ENCODE assay signal across 1 cellular context in the genomic region with DNA sequence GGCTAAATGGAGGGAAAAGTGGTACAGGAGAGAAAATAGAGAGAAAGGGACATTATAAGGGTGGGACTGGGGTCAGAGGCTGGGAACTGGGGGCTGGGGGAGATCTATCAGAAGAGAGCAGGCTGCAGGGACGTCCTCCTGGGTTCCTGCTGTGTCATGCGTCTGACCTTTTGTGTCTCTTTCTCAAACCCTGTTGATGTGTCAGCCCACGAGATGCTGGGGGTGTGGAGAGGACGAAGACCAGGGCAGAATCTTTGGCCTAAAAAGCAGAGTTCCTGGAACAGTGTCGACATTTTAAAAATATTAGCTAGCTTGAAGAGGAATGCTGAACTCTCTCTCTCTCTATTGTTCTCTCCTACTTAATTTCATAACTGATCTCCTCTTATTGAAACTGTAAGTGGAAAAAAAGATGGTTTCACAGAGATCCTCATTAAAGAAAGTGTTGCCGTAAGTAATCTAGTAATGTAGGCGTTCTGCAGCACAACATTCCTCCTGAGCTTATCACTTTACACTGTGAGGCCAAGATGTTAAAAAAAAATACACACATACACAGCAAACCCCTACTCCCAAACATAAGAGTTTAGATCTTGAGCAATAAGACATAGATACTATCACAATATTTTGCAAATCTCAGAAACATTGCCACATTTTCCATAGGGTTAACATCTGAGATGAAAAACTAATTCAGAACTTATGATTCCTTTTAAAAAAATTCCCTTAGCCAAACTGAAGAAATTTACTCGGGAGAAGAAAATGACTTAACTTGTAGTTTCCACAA.
TF ChIP-seq lines count a peak whose summit lies in the region.

No MANE protein-coding gene starts in this region.

TF ChIP-seq in K562, 482 proteins besides CTCF, POLR2A, EP300 and RAD21 (continued from another document and continues in another):
- TF ChIP-seq ZFX (CRISPR knock-in tag; IDR thresholded peaks at IDR 0.05) (peak; percentile 34; the same call in 1 of the 2 replicates), ERF (CRISPR knock-in tag; IDR thresholded peaks at IDR 0.05) (0 out of 2 replicates have a peak, but pooled peaks have one; percentile 25), ZNF239 (CRISPR knock-in tag; IDR thresholded peaks at IDR 0.05) (no peak), ZC3H8 (IDR thresholded peaks at IDR 0.05) (0 out of 2 replicates have a peak, but pooled peaks have one; percentile 18), TEAD4 (IDR thresholded peaks at IDR 0.05; ENCODE audit: low read length) (no peak), TEAD4 (CRISPR knock-in tag; IDR thresholded peaks at IDR 0.05; ENCODE audit: borderline replicate concordance) (no peak), DNMT1 (IDR thresholded peaks at IDR 0.05) (no peak), TRIM24 (IDR thresholded peaks at IDR 0.05) (peak in 1 of 2 experiments; percentile 33; a peak in 2 of 4 replicates), ESRRB (CRISPR knock-in tag; IDR thresholded peaks at IDR 0.05; ENCODE audit: borderline replicate concordance) (no peak), HNRNPLL (IDR thresholded peaks at IDR 0.05; ENCODE audit: low read depth, low read length, poor library complexity, severe bottlenecking) (no peak), ELF2 (CRISPR knock-in tag; IDR thresholded peaks at IDR 0.05) (no peak), RBM15 (IDR thresholded peaks at IDR 0.05; ENCODE audit: insufficient read depth, low read length) (no peak), CBX8 (IDR thresholded peaks at IDR 0.05; ENCODE audit: borderline replicate concordance, extremely low read depth, low read depth, low read length, poor library complexity, severe bottlenecking) (no peak), CXXC5 (CRISPR knock-in tag; IDR thresholded peaks at IDR 0.05) (peak; percentile 76), CCAR2 (IDR thresholded peaks at IDR 0.05; ENCODE audit: low read depth, low read length) (no peak), ZNF347 (CRISPR knock-in tag; IDR thresholded peaks at IDR 0.05; ENCODE audit: low read depth) (no peak), ZNF668 (CRISPR knock-in tag; IDR thresholded peaks at IDR 0.05) (peak; percentile 15; the same call in 1 of the 2 replicates), SRF (CRISPR knock-in tag; IDR thresholded peaks at IDR 0.05) (no peak), ZNF75A (CRISPR knock-in tag; IDR thresholded peaks at IDR 0.05) (no peak)
- TF ChIP-seq, protein P1, sequence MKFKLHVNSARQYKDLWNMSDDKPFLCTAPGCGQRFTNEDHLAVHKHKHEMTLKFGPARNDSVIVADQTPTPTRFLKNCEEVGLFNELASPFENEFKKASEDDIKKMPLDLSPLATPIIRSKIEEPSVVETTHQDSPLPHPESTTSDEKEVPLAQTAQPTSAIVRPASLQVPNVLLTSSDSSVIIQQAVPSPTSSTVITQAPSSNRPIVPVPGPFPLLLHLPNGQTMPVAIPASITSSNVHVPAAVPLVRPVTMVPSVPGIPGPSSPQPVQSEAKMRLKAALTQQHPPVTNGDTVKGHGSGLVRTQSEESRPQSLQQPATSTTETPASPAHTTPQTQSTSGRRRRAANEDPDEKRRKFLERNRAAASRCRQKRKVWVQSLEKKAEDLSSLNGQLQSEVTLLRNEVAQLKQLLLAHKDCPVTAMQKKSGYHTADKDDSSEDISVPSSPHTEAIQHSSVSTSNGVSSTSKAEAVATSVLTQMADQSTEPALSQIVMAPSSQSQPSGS (CRISPR knock-in tag; IDR thresholded peaks at IDR 0.05), result no peak
- TF ChIP-seq, protein P2, sequence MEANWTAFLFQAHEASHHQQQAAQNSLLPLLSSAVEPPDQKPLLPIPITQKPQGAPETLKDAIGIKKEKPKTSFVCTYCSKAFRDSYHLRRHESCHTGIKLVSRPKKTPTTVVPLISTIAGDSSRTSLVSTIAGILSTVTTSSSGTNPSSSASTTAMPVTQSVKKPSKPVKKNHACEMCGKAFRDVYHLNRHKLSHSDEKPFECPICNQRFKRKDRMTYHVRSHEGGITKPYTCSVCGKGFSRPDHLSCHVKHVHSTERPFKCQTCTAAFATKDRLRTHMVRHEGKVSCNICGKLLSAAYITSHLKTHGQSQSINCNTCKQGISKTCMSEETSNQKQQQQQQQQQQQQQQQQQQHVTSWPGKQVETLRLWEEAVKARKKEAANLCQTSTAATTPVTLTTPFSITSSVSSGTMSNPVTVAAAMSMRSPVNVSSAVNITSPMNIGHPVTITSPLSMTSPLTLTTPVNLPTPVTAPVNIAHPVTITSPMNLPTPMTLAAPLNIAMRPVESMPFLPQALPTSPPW (CRISPR knock-in tag; IDR thresholded peaks at IDR 0.05), result no peak
- TF ChIP-seq, protein P3, sequence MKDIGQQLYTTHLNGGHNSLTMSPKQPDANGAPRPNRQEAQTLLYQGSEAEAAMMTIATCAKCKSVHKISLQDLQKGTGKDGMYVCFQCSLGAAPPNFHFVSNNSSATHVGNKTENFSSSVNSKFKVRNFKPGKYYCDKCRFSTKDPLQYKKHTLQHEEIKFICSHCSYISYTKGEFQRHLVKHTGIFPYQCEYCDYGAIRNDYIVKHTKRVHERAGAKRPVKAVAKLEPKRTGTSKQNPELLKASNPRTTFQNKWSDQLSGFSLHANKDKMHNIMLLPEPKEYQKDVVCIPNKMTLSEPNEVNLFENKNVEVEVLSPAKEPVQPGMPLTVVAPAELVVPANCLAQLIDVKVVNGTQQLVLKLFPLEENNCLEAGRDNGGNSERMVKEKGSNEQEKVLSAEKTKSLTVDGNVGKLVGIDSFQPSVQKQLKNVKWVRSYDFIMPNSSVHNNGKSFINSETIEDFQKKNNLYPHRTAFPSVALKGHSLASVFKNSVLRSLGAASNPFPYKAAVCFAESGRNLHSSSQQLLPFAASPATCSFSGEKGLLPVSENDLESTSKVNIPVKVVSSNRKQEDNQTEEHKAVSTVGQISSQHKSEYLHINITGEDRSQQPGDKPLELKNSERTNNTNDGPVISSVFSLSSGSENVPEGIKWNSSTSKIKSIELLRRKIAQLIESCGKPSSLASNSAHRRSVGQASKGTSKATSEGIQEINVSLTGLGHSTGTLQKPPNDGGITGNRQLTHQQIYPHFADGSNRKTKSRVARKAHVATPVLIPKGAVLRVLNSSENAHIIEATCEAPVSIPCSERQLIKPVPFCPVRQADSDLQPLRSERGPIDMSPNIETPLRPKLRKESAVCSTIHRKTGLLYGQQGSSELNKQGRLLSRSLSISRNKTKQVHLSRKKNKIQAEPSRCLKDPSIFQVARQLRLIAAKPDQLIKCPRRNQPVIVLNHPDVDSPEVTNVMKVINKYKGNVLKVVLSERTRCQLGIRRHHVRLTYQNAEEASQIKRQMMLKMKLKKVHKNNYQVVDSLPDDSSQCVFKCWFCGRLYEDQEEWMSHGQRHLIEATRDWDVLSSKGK (CRISPR knock-in tag; IDR thresholded peaks at IDR 0.05), result no peak
- TF ChIP-seq, protein P4, sequence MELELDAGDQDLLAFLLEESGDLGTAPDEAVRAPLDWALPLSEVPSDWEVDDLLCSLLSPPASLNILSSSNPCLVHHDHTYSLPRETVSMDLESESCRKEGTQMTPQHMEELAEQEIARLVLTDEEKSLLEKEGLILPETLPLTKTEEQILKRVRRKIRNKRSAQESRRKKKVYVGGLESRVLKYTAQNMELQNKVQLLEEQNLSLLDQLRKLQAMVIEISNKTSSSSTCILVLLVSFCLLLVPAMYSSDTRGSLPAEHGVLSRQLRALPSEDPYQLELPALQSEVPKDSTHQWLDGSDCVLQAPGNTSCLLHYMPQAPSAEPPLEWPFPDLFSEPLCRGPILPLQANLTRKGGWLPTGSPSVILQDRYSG (tag; conservative IDR thresholded peaks at IDR 0.05; ENCODE audit: low read depth), result 0 out of 2 replicates have a peak, but pooled peaks have one; percentile 33
- TF ChIP-seq, protein P5, sequence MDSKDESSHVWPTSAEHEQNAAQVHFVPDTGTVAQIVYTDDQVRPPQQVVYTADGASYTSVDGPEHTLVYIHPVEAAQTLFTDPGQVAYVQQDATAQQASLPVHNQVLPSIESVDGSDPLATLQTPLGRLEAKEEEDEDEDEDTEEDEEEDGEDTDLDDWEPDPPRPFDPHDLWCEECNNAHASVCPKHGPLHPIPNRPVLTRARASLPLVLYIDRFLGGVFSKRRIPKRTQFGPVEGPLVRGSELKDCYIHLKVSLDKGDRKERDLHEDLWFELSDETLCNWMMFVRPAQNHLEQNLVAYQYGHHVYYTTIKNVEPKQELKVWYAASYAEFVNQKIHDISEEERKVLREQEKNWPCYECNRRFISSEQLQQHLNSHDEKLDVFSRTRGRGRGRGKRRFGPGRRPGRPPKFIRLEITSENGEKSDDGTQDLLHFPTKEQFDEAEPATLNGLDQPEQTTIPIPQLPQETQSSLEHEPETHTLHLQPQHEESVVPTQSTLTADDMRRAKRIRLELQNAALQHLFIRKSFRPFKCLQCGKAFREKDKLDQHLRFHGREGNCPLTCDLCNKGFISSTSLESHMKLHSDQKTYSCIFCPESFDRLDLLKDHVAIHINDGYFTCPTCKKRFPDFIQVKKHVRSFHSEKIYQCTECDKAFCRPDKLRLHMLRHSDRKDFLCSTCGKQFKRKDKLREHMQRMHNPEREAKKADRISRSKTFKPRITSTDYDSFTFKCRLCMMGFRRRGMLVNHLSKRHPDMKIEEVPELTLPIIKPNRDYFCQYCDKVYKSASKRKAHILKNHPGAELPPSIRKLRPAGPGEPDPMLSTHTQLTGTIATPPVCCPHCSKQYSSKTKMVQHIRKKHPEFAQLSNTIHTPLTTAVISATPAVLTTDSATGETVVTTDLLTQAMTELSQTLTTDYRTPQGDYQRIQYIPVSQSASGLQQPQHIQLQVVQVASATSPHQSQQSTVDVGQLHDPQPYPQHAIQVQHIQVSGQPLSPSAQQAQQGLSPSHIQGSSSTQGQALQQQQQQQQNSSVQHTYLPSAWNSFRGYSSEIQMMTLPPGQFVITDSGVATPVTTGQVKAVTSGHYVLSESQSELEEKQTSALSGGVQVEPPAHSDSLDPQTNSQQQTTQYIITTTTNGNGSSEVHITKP (IDR thresholded peaks at IDR 0.05; ENCODE audit: partially characterized antibody), result peak; percentile 12
- TF ChIP-seq, protein P6, sequence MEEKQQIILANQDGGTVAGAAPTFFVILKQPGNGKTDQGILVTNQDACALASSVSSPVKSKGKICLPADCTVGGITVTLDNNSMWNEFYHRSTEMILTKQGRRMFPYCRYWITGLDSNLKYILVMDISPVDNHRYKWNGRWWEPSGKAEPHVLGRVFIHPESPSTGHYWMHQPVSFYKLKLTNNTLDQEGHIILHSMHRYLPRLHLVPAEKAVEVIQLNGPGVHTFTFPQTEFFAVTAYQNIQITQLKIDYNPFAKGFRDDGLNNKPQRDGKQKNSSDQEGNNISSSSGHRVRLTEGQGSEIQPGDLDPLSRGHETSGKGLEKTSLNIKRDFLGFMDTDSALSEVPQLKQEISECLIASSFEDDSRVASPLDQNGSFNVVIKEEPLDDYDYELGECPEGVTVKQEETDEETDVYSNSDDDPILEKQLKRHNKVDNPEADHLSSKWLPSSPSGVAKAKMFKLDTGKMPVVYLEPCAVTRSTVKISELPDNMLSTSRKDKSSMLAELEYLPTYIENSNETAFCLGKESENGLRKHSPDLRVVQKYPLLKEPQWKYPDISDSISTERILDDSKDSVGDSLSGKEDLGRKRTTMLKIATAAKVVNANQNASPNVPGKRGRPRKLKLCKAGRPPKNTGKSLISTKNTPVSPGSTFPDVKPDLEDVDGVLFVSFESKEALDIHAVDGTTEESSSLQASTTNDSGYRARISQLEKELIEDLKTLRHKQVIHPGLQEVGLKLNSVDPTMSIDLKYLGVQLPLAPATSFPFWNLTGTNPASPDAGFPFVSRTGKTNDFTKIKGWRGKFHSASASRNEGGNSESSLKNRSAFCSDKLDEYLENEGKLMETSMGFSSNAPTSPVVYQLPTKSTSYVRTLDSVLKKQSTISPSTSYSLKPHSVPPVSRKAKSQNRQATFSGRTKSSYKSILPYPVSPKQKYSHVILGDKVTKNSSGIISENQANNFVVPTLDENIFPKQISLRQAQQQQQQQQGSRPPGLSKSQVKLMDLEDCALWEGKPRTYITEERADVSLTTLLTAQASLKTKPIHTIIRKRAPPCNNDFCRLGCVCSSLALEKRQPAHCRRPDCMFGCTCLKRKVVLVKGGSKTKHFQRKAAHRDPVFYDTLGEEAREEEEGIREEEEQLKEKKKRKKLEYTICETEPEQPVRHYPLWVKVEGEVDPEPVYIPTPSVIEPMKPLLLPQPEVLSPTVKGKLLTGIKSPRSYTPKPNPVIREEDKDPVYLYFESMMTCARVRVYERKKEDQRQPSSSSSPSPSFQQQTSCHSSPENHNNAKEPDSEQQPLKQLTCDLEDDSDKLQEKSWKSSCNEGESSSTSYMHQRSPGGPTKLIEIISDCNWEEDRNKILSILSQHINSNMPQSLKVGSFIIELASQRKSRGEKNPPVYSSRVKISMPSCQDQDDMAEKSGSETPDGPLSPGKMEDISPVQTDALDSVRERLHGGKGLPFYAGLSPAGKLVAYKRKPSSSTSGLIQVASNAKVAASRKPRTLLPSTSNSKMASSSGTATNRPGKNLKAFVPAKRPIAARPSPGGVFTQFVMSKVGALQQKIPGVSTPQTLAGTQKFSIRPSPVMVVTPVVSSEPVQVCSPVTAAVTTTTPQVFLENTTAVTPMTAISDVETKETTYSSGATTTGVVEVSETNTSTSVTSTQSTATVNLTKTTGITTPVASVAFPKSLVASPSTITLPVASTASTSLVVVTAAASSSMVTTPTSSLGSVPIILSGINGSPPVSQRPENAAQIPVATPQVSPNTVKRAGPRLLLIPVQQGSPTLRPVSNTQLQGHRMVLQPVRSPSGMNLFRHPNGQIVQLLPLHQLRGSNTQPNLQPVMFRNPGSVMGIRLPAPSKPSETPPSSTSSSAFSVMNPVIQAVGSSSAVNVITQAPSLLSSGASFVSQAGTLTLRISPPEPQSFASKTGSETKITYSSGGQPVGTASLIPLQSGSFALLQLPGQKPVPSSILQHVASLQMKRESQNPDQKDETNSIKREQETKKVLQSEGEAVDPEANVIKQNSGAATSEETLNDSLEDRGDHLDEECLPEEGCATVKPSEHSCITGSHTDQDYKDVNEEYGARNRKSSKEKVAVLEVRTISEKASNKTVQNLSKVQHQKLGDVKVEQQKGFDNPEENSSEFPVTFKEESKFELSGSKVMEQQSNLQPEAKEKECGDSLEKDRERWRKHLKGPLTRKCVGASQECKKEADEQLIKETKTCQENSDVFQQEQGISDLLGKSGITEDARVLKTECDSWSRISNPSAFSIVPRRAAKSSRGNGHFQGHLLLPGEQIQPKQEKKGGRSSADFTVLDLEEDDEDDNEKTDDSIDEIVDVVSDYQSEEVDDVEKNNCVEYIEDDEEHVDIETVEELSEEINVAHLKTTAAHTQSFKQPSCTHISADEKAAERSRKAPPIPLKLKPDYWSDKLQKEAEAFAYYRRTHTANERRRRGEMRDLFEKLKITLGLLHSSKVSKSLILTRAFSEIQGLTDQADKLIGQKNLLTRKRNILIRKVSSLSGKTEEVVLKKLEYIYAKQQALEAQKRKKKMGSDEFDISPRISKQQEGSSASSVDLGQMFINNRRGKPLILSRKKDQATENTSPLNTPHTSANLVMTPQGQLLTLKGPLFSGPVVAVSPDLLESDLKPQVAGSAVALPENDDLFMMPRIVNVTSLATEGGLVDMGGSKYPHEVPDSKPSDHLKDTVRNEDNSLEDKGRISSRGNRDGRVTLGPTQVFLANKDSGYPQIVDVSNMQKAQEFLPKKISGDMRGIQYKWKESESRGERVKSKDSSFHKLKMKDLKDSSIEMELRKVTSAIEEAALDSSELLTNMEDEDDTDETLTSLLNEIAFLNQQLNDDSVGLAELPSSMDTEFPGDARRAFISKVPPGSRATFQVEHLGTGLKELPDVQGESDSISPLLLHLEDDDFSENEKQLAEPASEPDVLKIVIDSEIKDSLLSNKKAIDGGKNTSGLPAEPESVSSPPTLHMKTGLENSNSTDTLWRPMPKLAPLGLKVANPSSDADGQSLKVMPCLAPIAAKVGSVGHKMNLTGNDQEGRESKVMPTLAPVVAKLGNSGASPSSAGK (IDR thresholded peaks at IDR 0.05), result peak; percentile 95
